ENCODE assay signal across 1 cellular context in the genomic region with DNA sequence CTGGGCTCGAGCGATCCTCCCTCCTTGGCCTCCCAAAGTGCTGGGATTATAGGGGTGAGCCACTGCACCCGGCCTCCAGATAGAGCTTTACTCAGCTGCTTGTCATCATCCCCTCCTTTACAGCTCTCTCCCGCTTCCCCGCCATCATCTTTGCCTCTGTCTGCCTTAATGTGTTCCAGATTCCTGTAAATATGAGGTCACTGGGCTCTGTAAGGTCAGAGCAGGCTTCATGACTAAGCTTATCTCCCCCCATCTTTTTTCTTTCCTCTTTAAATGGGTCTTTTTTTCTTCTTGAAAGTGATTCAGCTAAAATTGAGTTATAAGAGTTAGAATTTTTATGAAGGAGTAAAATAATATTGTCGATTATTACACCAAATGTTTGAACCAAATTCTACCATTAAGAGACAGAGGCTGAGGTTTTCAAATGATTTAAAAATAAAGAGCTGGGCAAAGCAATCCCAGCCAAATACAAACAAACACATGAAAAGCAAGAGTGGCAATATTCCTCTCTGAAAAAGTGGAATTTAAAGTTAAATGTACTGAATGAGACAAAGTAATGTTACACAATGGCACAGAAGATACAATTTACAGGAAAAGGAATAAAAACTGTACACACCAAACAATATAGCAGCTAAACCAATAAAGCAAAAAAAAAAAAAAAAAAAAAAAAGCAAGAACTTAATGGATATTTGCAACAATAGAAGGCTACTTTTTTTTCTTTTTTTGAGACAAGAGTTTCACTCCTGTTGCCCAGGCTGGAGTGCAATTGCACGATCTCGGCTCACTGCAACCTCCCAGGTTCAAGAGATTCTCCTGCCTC.
TF ChIP-seq lines count a peak whose summit lies in the region.

No MANE protein-coding gene starts in this region.

TF ChIP-seq in SK-N-SH, 30 proteins besides CTCF, POLR2A, EP300 and RAD21 (continued from another document):
- TF ChIP-seq, protein P1, sequence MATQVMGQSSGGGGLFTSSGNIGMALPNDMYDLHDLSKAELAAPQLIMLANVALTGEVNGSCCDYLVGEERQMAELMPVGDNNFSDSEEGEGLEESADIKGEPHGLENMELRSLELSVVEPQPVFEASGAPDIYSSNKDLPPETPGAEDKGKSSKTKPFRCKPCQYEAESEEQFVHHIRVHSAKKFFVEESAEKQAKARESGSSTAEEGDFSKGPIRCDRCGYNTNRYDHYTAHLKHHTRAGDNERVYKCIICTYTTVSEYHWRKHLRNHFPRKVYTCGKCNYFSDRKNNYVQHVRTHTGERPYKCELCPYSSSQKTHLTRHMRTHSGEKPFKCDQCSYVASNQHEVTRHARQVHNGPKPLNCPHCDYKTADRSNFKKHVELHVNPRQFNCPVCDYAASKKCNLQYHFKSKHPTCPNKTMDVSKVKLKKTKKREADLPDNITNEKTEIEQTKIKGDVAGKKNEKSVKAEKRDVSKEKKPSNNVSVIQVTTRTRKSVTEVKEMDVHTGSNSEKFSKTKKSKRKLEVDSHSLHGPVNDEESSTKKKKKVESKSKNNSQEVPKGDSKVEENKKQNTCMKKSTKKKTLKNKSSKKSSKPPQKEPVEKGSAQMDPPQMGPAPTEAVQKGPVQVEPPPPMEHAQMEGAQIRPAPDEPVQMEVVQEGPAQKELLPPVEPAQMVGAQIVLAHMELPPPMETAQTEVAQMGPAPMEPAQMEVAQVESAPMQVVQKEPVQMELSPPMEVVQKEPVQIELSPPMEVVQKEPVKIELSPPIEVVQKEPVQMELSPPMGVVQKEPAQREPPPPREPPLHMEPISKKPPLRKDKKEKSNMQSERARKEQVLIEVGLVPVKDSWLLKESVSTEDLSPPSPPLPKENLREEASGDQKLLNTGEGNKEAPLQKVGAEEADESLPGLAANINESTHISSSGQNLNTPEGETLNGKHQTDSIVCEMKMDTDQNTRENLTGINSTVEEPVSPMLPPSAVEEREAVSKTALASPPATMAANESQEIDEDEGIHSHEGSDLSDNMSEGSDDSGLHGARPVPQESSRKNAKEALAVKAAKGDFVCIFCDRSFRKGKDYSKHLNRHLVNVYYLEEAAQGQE (IDR thresholded peaks at IDR 0.05; ENCODE audit: low read depth, low read length): no peak
- TF ChIP-seq NFIC (IDR thresholded peaks at IDR 0.05; ENCODE audit: borderline replicate concordance): 0 out of 2 replicates have a peak, but pooled peaks have one; percentile 21
- peak; percentile 97 for TF ChIP-seq TCF12 (IDR thresholded peaks at IDR 0.05)
- peak; percentile 49; the same call in 1 of the 2 replicates for TF ChIP-seq YY1 (IDR thresholded peaks at IDR 0.05; ENCODE audit: low read depth)
- TF ChIP-seq JUND (IDR thresholded peaks at IDR 0.05): peak; percentile 84
- no peak for TF ChIP-seq EZH2phosphoT487 (IDR thresholded peaks at IDR 0.05; ENCODE audit: borderline replicate concordance, low read depth)
TF ChIP-seq in SK-N-SH: peak in this region for 9.
